16 cellular contexts compared by ENCODE assay signal in genomic region chr10:124983321-124983720, GRCh38. TPM values are rescaled to one million over a fixed set of nuclear protein-coding genes. Genes with fewer than 3 reads are reported as not detected.
DNase-seq lines count a peak whose midpoint lies in the region; ATAC-seq and TF ChIP-seq lines count a peak whose summit lies in the region.
"Had no signal": no experiment of that assay in that cellular context is flagged by ENCODE, and none has a peak within 500 bp of the region (broad histone marks: within the 10 kb centered on the region; RNA-seq: fewer than 3 reads in every experiment).

No MANE protein-coding gene starts in this region.

- H3K27ac Mint-ChIP-seq in activated CD4-positive, alpha-beta T cell treated with anti-CD3 and anti-CD28 coated beads, Interleukin-2, amount 10 ng/mL, durations not matched to agents 24 days and 14 days: no peak overlapping the region
- H3K27ac Mint-ChIP-seq in immature natural killer cell: peak overlapping the region; percentile 15 to 85 (median 58)
- H3K27ac Mint-ChIP-seq in stimulated activated memory B cell treated with anti-CD40 and anti-IgM and Interleukin-4, amounts not matched to agents 10 μg/mL and 1 μg/mL and 100 μg/mL, for 72 hours: peak overlapping the region; percentile 2
- H3K27ac Mint-ChIP-seq: activated B cell treated with CpG ODN at 0.5 μM for 24 hours had no signal

- H3K27me3 ChIP-seq in ascending aorta: no peaks in the 10 kb centered on the region
- H3K27me3 ChIP-seq: tibial nerve had no signal

- no peak overlapping the region for H3K4me3 ChIP-seq in ascending aorta
- H3K4me3 ChIP-seq: tibial nerve had no signal

- H3K27me3 Mint-ChIP-seq in activated CD4-positive, alpha-beta T cell treated with anti-CD3 and anti-CD28 coated beads, Interleukin-2, amount 10 ng/mL, durations not matched to agents 24 days and 14 days: no peaks in the 10 kb centered on the region
- H3K27me3 Mint-ChIP-seq in immature natural killer cell (ENCODE audit: low read depth in 3 of 3): peaks cover 0 to 22% (median 2%) of the 10 kb centered on the region in 3 donors
- H3K27me3 Mint-ChIP-seq in stimulated activated memory B cell treated with anti-CD40 and anti-IgM and Interleukin-4, amounts not matched to agents 10 μg/mL and 1 μg/mL and 100 μg/mL, for 72 hours: no peaks in the 10 kb centered on the region
- H3K27me3 Mint-ChIP-seq: activated B cell treated with CpG ODN at 0.5 μM for 24 hours, brain had no signal

- peaks cover 13% of the 10 kb centered on the region for H3K4me1 Mint-ChIP-seq in activated CD4-positive, alpha-beta T cell treated with anti-CD3 and anti-CD28 coated beads, Interleukin-2, amount 10 ng/mL, durations not matched to agents 24 days and 14 days
- peaks cover 23 to 45% of the 10 kb centered on the region in 2 donors for H3K4me1 Mint-ChIP-seq in immature natural killer cell
- H3K4me1 Mint-ChIP-seq in stimulated activated memory B cell treated with anti-CD40 and anti-IgM and Interleukin-4, amounts not matched to agents 10 μg/mL and 1 μg/mL and 100 μg/mL, for 72 hours: no peaks in the 10 kb centered on the region

- H3K4me1 ChIP-seq in ascending aorta: peaks cover 4 to 9% of the 10 kb centered on the region in 2 donors

- H3K9me3 Mint-ChIP-seq in activated CD4-positive, alpha-beta T cell treated with anti-CD3 and anti-CD28 coated beads, Interleukin-2, amount 10 ng/mL, durations not matched to agents 24 days and 14 days: no peaks in the 10 kb centered on the region
- H3K9me3 Mint-ChIP-seq in immature natural killer cell: no peaks in the 10 kb centered on the region
- H3K9me3 Mint-ChIP-seq in stimulated activated memory B cell treated with anti-CD40 and anti-IgM and Interleukin-4, amounts not matched to agents 10 μg/mL and 1 μg/mL and 100 μg/mL, for 72 hours: no peaks in the 10 kb centered on the region
- H3K9me3 Mint-ChIP-seq: activated B cell treated with CpG ODN at 0.5 μM for 24 hours, brain had no signal

- TF ChIP-seq CTCF in ascending aorta (IDR thresholded peaks at IDR 0.05): no peak

- peak; percentile 49 for DNase-seq in activated CD4-positive, alpha-beta T cell treated with anti-CD3 and anti-CD28 coated beads, Interleukin-2, amount 10 ng/mL, durations not matched to agents 24 days and 14 days
- no peak for DNase-seq in activated CD4-positive, alpha-beta T cell treated with anti-CD3 and anti-CD28 coated beads for 4 hours
- DNase-seq in ascending aorta (ENCODE audit: low spot score in 2 of 2) (no peak), immature natural killer cell (no peak), NCI-H1092 treated with DMSO at 0.1 percent for 48 hours (lab: John Stamatoyannopoulos, UW) (no peak), NCI-H226 (no peak)
- DNase-seq: activated B cell treated with CpG ODN at 0.5 μM for 24 hours, DMS153, hypothalamus, mammary epithelial cell, NCI-H2227 treated with DMSO at 0.1 percent for 48 hours had no signal

- H3K9me3 ChIP-seq in ascending aorta: no peaks in the 10 kb centered on the region
- H3K9me3 ChIP-seq: tibial nerve had no signal

- no peak for ATAC-seq in stimulated activated memory B cell treated with anti-CD40 and anti-IgM and Interleukin-4, amounts not matched to agents 10 μg/mL and 1 μg/mL and 100 μg/mL, for 72 hours
- no peak for ATAC-seq in HG02884 (IDR thresholded peaks at IDR 0.05; ENCODE audit: unreplicated experiment)

- H3K27ac ChIP-seq in ascending aorta: peak overlapping the region; percentile 36 to 40
- H3K27ac ChIP-seq: parathyroid adenoma had no signal

- peaks cover 48% of the 10 kb centered on the region for H3K36me3 Mint-ChIP-seq in activated CD4-positive, alpha-beta T cell treated with anti-CD3 and anti-CD28 coated beads, Interleukin-2, amount 10 ng/mL, durations not matched to agents 24 days and 14 days (ENCODE audit: low read depth)
- H3K36me3 Mint-ChIP-seq in immature natural killer cell: peaks cover 13 to 41% (median 32%) of the 10 kb centered on the region in 3 donors
- H3K36me3 Mint-ChIP-seq in stimulated activated memory B cell treated with anti-CD40 and anti-IgM and Interleukin-4, amounts not matched to agents 10 μg/mL and 1 μg/mL and 100 μg/mL, for 72 hours: peaks cover 72% of the 10 kb centered on the region

- intact Hi-C loops in activated CD4-positive, alpha-beta T cell treated with anti-CD3 and anti-CD28 coated beads, Interleukin-2, amount 10 ng/mL, durations not matched to agents 24 days and 14 days (cut with micrococcal nuclease): no loop called here
- intact Hi-C loops in ascending aorta (cut with DNase I): no loop called here

- peaks cover 39 to 50% of the 10 kb centered on the region in 2 donors for H3K36me3 ChIP-seq in ascending aorta

- no peak overlapping the region for H3K4me3 Mint-ChIP-seq in activated CD4-positive, alpha-beta T cell treated with anti-CD3 and anti-CD28 coated beads, Interleukin-2, amount 10 ng/mL, durations not matched to agents 24 days and 14 days
- H3K4me3 Mint-ChIP-seq in immature natural killer cell: no peak overlapping the region
- H3K4me3 Mint-ChIP-seq in stimulated activated memory B cell treated with anti-CD40 and anti-IgM and Interleukin-4, amounts not matched to agents 10 μg/mL and 1 μg/mL and 100 μg/mL, for 72 hours: no peak overlapping the region
- H3K4me3 Mint-ChIP-seq: activated B cell treated with CpG ODN at 0.5 μM for 24 hours, brain had no signal

RNA-seq across cellular contexts. Expression of gene ZRANB1, which starts 41.4 kb away (rescaled TPM):
- 14.9 and 15.5 TPM in 2 replicates for total RNA-seq in activated CD4-positive, alpha-beta T cell treated with anti-CD3 and anti-CD28 coated beads, Interleukin-2, amount 10 ng/mL, durations not matched to agents 24 days and 14 days
- 24.7 TPM for total RNA-seq in ascending aorta
- 1 to 10 TPM; 3.8 to 7.1 (median 5.6) TPM for polyA plus RNA-seq in immature natural killer cell
